In the genomic region with DNA sequence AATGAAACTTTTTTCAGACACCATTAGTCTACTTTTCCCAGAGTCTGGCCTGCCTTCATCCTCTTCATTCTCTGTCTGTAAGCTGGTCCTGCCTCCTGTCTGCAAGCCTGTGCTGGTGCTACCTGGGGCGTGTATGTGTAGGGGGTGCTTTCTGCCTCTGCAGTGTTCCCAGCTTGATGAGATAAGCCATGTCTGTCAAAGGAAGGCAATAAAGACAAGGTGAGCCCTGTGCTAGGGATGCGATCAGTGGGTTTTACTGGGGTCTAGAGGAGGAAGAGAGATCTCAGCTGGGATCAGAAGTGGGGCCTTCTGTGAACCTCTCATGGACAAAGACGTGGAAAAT, we compare ENCODE assay signal across 1 cellular context.
TF ChIP-seq lines count a peak whose summit lies in the region.

No MANE protein-coding gene starts in this region.

TF ChIP-seq in H1, 55 proteins besides CTCF, POLR2A, EP300 and RAD21:
- TF ChIP-seq TEAD4 (IDR thresholded peaks at IDR 0.05; ENCODE audit: low read depth, low read length) (no peak), CEBPB (IDR thresholded peaks at IDR 0.05; ENCODE audit: low read depth, low read length) (no peak), EZH2 (IDR thresholded peaks at IDR 0.05; ENCODE audit: low read depth, low read length, severe bottlenecking) (no peak), EGR1 (IDR thresholded peaks at IDR 0.05; ENCODE audit: borderline replicate concordance, low read depth, low read length) (no peak), RNF2 (IDR thresholded peaks at IDR 0.05; ENCODE audit: borderline replicate concordance, low read depth, low read length, missing control alignments, poor library complexity, severe bottlenecking) (no peak), RXRA (IDR thresholded peaks at IDR 0.05; ENCODE audit: insufficient read depth, low read depth, low read length) (no peak), MAFK (IDR thresholded peaks at IDR 0.05; ENCODE audit: low read depth, low read length) (no peak), FOSL1 (IDR thresholded peaks at IDR 0.05; ENCODE audit: insufficient read depth, low read depth, low read length) (no peak), SIRT6 (IDR thresholded peaks at IDR 0.05; ENCODE audit: low read length) (no peak), YY1 (IDR thresholded peaks at IDR 0.05; ENCODE audit: low read depth, low read length) (no peak), HDAC6 (IDR thresholded peaks at IDR 0.05; ENCODE audit: low read depth, low read length) (no peak), CHD1 (IDR thresholded peaks at IDR 0.05; ENCODE audit: low read depth, low read length) (no peak), SIN3A (conservative IDR thresholded peaks at IDR 0.05 in 1 of 2, IDR thresholded peaks at IDR 0.05 in 1 of 2; ENCODE audit: low read depth in 1 of 2, low read length in 2 of 2) (no peak), GABPA (IDR thresholded peaks at IDR 0.05; ENCODE audit: borderline replicate concordance, insufficient read depth, low read length) (no peak), BCL11A (IDR thresholded peaks at IDR 0.05; ENCODE audit: low read depth in 2 of 2, low read length in 2 of 2) (no peak), JUN (IDR thresholded peaks at IDR 0.05; ENCODE audit: low read depth, low read length) (no peak), ATF2 (IDR thresholded peaks at IDR 0.05; ENCODE audit: low read length) (no peak), CHD2 (IDR thresholded peaks at IDR 0.05; ENCODE audit: low read length) (no peak), POU5F1 (IDR thresholded peaks at IDR 0.05; ENCODE audit: low read depth, low read length) (no peak)
- TF ChIP-seq, protein P1, sequence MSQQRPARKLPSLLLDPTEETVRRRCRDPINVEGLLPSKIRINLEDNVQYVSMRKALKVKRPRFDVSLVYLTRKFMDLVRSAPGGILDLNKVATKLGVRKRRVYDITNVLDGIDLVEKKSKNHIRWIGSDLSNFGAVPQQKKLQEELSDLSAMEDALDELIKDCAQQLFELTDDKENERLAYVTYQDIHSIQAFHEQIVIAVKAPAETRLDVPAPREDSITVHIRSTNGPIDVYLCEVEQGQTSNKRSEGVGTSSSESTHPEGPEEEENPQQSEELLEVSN (IDR thresholded peaks at IDR 0.05): no peak
